In genomic region chr3:127356381-127356780, GRCh38 we compare ENCODE assay signal across 8 cellular contexts.
"Had no signal": no experiment of that assay in that cellular context is flagged by ENCODE, and none has a peak within 500 bp of the region (broad histone marks: within the 10 kb centered on the region; RNA-seq: fewer than 3 reads in every experiment).

No MANE protein-coding gene starts in this region.

- H3K27ac ChIP-seq: HL-60 had no signal

- H3K4me3 ChIP-seq: GM23338 had no signal

- DNase-seq: H9, HCEC 1CT, HFFc6 had no signal

- FAIRE-seq: H1, H54, HepG2 had no signal
